Comparison of ENCODE assay signal across 19 cellular contexts in the genomic region with DNA sequence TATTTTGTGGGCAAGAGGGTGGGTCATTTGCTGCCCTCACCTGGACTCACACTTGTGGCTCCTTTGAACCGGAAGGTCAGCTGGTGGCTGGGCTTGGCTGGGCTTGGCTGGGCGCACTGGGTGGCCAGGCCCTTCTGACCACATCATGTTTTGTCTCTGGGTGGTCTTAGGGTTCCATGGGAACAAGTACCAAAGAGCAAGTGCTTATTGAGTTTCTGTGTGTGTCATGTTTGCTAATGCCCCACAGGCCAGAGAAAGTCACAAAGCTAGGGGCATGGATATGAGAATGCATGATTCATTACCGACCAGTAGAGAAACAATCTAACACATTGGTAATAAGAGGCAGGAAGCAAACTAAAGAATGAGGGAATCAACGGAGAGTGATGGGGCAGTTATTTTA. TPM values are rescaled to one million over a fixed set of nuclear protein-coding genes. Genes with fewer than 3 reads are reported as not detected.
DNase-seq lines count a peak whose midpoint lies in the region; ATAC-seq, FAIRE-seq and TF ChIP-seq lines count a peak whose summit lies in the region.
"Had no signal": no experiment of that assay in that cellular context is flagged by ENCODE, and none has a peak within 500 bp of the region (broad histone marks: within the 10 kb centered on the region; RNA-seq: fewer than 3 reads in every experiment).

No MANE protein-coding gene starts in this region.

- TF ChIP-seq POLR2A in IMR-90 (IDR thresholded peaks at IDR 0.05; ENCODE audit: low read depth, low read length) = no peak

- H3K9me3 ChIP-seq in IMR-90 (ENCODE audit: control insufficient read depth, insufficient read depth, low read length) = peaks cover 10% of the 10 kb centered on the region

- H3K4me1 ChIP-seq in IMR-90 (ENCODE audit: control insufficient read depth, insufficient read depth, low read length) = peaks cover 10% of the 10 kb centered on the region
- H3K4me1 ChIP-seq: BLaER1, HAP-1 had no signal

- in situ Hi-C loops in IMR-90 (cut with MboI; ENCODE audit: low sequenced_read_pairs) = no loop called here

- H2BK5ac ChIP-seq in IMR-90 (ENCODE audit: low read depth, low read length, poor library complexity, severe bottlenecking) = peak overlapping the region; percentile 64

- no peak for FAIRE-seq in RCC 7860 (lab: Jason Lieb, UNC)
- FAIRE-seq: GM12878, GM19239, HepG2 had no signal

- peaks cover 0 to 8% of the 10 kb centered on the region in 2 experiments; a peak in 2 of 4 replicates for H3K79me1 ChIP-seq in IMR-90 (ENCODE audit: low read depth in 1 of 2, low read length in 2 of 2)

- H4K5ac ChIP-seq in IMR-90 (ENCODE audit: low read depth, low read length) = peak overlapping the region; percentile 26; the same call in 1 of the 2 replicates

- DNase-seq in Calu3 (no peak), IMR-90 (no peak), RCC 7860 (ENCODE audit: low spot score) (peak; percentile 14), T-cell (no peak), cerebellar cortex (ENCODE audit: low spot score) (no peak), WTC11 (ENCODE audit: low spot score) (no peak)
- DNase-seq: 8988T; CD4-positive, alpha-beta memory T cell; DMS79 treated with DMSO at 0.1 percent for 48 hours; GF-D8; GM23248 had no signal

- no TSS peak for BruUV-seq in Calu3 (replicated peaks; lab: Mats Ljungman, UMichigan)
- no TSS peak for BruUV-seq in IMR-90 (replicated peaks; lab: Mats Ljungman, UMichigan)

- no peak overlapping the region for H3K4me3 ChIP-seq in IMR-90 (ENCODE audit: insufficient read depth, low read depth, low read length)
- H3K4me3 ChIP-seq: BLaER1, GM12878, GM23248, HAP-1 had no signal

- no peaks in the 10 kb centered on the region for H3K27me3 ChIP-seq in IMR-90 (ENCODE audit: control insufficient read depth, insufficient read depth, low read length)
- H3K27me3 ChIP-seq: BLaER1 had no signal

- no peaks in the 10 kb centered on the region for H3K36me3 ChIP-seq in IMR-90 (ENCODE audit: control insufficient read depth, insufficient read depth, low read length)
- H3K36me3 ChIP-seq: BLaER1, HAP-1 had no signal

- no peak overlapping the region for H2AK9ac ChIP-seq in IMR-90 (replicated peaks; ENCODE audit: low read depth, low read length, poor library complexity)

- H3K27ac ChIP-seq in IMR-90 (ENCODE audit: insufficient read depth, low read length) (no peak overlapping the region; the same call in 1 of the 2 replicates), cingulate gyrus (ENCODE audit: low read depth, low read length) (peak overlapping the region; percentile 44)
- H3K27ac ChIP-seq: BLaER1, GM23248 had no signal

- H2BK20ac ChIP-seq in IMR-90 (ENCODE audit: low read depth, low read length) = 0 out of 2 replicates have a peak overlapping the region, but pooled peaks have one; percentile 21

- H2BK120ac ChIP-seq in IMR-90 (ENCODE audit: low read depth, low read length) = peak overlapping the region; percentile 47; the same call in 1 of the 2 replicates

- H3K27ac Mint-ChIP-seq in Calu3 (ENCODE audit: unreplicated experiment) (peak overlapping the region; percentile 6), T-cell (no peak overlapping the region), WTC11 (no peak overlapping the region)
- H3K27ac Mint-ChIP-seq: CD4-positive, alpha-beta memory T cell had no signal

- H3K14ac ChIP-seq in IMR-90 (replicated peaks; ENCODE audit: low read depth, low read length) = no peak overlapping the region

- H2AK5ac ChIP-seq in IMR-90 (ENCODE audit: low read depth, low read length) = peak overlapping the region; percentile 69; the same call in 1 of the 2 replicates

- H3K4me2 ChIP-seq in IMR-90 (ENCODE audit: low read depth, low read length) = no peak overlapping the region
- H3K4me2 ChIP-seq: BLaER1 had no signal

- 0 out of 2 replicates have a peak overlapping the region, but pooled peaks have one; percentile 11 for H4K91ac ChIP-seq in IMR-90 (ENCODE audit: insufficient read depth, low read depth, low read length)

- H3K4me1 Mint-ChIP-seq in Calu3 (ENCODE audit: low read depth, unreplicated experiment) = peaks cover 30% of the 10 kb centered on the region
- no peaks in the 10 kb centered on the region for H3K4me1 Mint-ChIP-seq in T-cell
- peaks cover 6% of the 10 kb centered on the region; the same call in 1 of the 2 replicates for H3K4me1 Mint-ChIP-seq in WTC11

- ATAC-seq in IMR-90 (ENCODE audit: low read depth) (no peak), T-cell (replicated peaks in 1 of 4) (no peak), GM19023 (IDR thresholded peaks at IDR 0.05; ENCODE audit: unreplicated experiment) (no peak), WTC11 (no peak)
- ATAC-seq: GM12878, HepG2 had no signal

- no peak overlapping the region for H3K4me3 Mint-ChIP-seq in Calu3 (ENCODE audit: low read depth, unreplicated experiment)
- H3K4me3 Mint-ChIP-seq in T-cell = no peak overlapping the region
- no peak overlapping the region for H3K4me3 Mint-ChIP-seq in WTC11
- H3K4me3 Mint-ChIP-seq: CD14-positive monocyte; CD4-positive, alpha-beta memory T cell had no signal

- TF ChIP-seq CTCF in Calu3 (IDR thresholded peaks at IDR 0.05; ENCODE audit: unreplicated experiment) (no peak), IMR-90 (conservative IDR thresholded peaks at IDR 0.05; ENCODE audit: low read depth, low read length) (no peak), WTC11 (IDR thresholded peaks at IDR 0.05) (no peak)

- H3K56ac ChIP-seq in IMR-90 (ENCODE audit: extremely low read depth, insufficient read depth, low read length) = no peak overlapping the region

- no peaks in the 10 kb centered on the region for H3K27me3 Mint-ChIP-seq in Calu3 (ENCODE audit: unreplicated experiment)
- H3K27me3 Mint-ChIP-seq in T-cell = peaks cover 3 to 27% of the 10 kb centered on the region in 2 donors
- no peaks in the 10 kb centered on the region; the same call in 1 of the 2 replicates for H3K27me3 Mint-ChIP-seq in WTC11 (ENCODE audit: low read depth)

- POLR2A ChIA-PET in IMR-90 (lab: Charles Lee; ENCODE audit: unreplicated experiment) = no interaction called here
- POLR2A ChIA-PET in T-cell (lab: Charles Lee) = no interaction called here
- POLR2A ChIA-PET in WTC11 (lab: Charles Lee) = no interaction called here

- H3K18ac ChIP-seq in IMR-90 (ENCODE audit: low read depth, low read length) = peak overlapping the region; percentile 16; the same call in 1 of the 2 replicates

- H2BK15ac ChIP-seq in IMR-90 (ENCODE audit: low read depth, low read length) = peak overlapping the region; percentile 11; the same call in 1 of the 3 replicates

- H3K4ac ChIP-seq in IMR-90 (ENCODE audit: low read depth, low read length) = no peak overlapping the region

- intact Hi-C loops in Calu3 (cut with micrococcal nuclease; ENCODE audit: unreplicated experiment) = no loop called here
- intact Hi-C loops in IMR-90 (cut with micrococcal nuclease) = no loop called here

- no peak overlapping the region for H2AFZ ChIP-seq in IMR-90 (replicated peaks; ENCODE audit: low read length, poor library complexity)
- H2AFZ ChIP-seq: GM23248 had no signal

- no CpG with 5 or more reads among the region's 4 CpGs for WGBS in IMR-90 (ENCODE audit: extremely low coverage in 2 of 2, insufficient read length in 1 of 2), 2 experiments

- CTCF ChIA-PET in Calu3 (lab: Charles Lee) = no interaction called here
- CTCF ChIA-PET in IMR-90 (lab: Yijun Ruan, JAX) = no interaction called here
- CTCF ChIA-PET in T-cell (lab: Charles Lee) = no interaction called here
- CTCF ChIA-PET in WTC11 (lab: Charles Lee) = no interaction called here

- H3K23ac ChIP-seq in IMR-90 (ENCODE audit: low read depth, low read length) = no peak overlapping the region

- H3K36me3 Mint-ChIP-seq in Calu3 (ENCODE audit: insufficient read depth, unreplicated experiment) = peaks cover 7% of the 10 kb centered on the region
- no peaks in the 10 kb centered on the region for H3K36me3 Mint-ChIP-seq in T-cell
- peaks cover 9% of the 10 kb centered on the region for H3K36me3 Mint-ChIP-seq in WTC11
- H3K36me3 Mint-ChIP-seq: CD14-positive monocyte had no signal

- H3K9ac ChIP-seq in IMR-90 (ENCODE audit: low read depth, low read length) = no peak overlapping the region
- H3K9ac ChIP-seq: BLaER1, GM23248 had no signal

- H4K20me1 ChIP-seq in IMR-90 (ENCODE audit: insufficient read depth, low read length) = no peaks in the 10 kb centered on the region
- H4K20me1 ChIP-seq: BLaER1 had no signal

- peaks cover 7% of the 10 kb centered on the region; the same call in 1 of the 2 replicates for H3K9me1 ChIP-seq in IMR-90 (ENCODE audit: insufficient read depth, low read length)

- dilution Hi-C loops in IMR-90 (cut with HindIII; ENCODE audit: low sequenced_read_pairs, unreplicated experiment) = no loop called here

- H3K9me3 Mint-ChIP-seq in Calu3 (ENCODE audit: low read depth, unreplicated experiment) (peaks cover 21% of the 10 kb centered on the region), T-cell (peaks cover 6 to 14% (median 6%) of the 10 kb centered on the region in 3 donors), WTC11 (peaks cover 37% of the 10 kb centered on the region)

- H4K8ac ChIP-seq in IMR-90 (ENCODE audit: low read depth in 2 of 2, low read length in 2 of 2) = 0 out of 4 replicates have a peak overlapping the region, but pooled peaks of 1 of the 2 experiments have one; percentile 27

- TF ChIP-seq RAD21 in IMR-90 (IDR thresholded peaks at IDR 0.05; ENCODE audit: low read length) = no peak

TF ChIP-seq in IMR-90, 13 proteins besides CTCF, POLR2A, EP300 and RAD21:
- TF ChIP-seq RFX5 (IDR thresholded peaks at IDR 0.05; ENCODE audit: low read depth, low read length) = no peak
- TF ChIP-seq, protein P1, sequence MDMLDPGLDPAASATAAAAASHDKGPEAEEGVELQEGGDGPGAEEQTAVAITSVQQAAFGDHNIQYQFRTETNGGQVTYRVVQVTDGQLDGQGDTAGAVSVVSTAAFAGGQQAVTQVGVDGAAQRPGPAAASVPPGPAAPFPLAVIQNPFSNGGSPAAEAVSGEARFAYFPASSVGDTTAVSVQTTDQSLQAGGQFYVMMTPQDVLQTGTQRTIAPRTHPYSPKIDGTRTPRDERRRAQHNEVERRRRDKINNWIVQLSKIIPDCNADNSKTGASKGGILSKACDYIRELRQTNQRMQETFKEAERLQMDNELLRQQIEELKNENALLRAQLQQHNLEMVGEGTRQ (IDR thresholded peaks at IDR 0.05; ENCODE audit: low read depth, low read length) = no peak

TF ChIP-seq in WTC11, 78 proteins besides CTCF, POLR2A, EP300 and RAD21 (continues in another document):
- TF ChIP-seq KAT7 (CRISPR knock-in tag; IDR thresholded peaks at IDR 0.05; ENCODE audit: borderline replicate concordance) = no peak
- TF ChIP-seq FOXJ3 (CRISPR knock-in tag; IDR thresholded peaks at IDR 0.05; ENCODE audit: borderline replicate concordance) = no peak
- TF ChIP-seq FOXK1 (CRISPR knock-in tag; IDR thresholded peaks at IDR 0.05) = no peak

RNA-seq across cellular contexts. Expression of a gene that starts 33.6 kb away (rescaled TPM):
- total RNA-seq in Calu3 (2022) (96.3 and 99.1 TPM in 2 replicates), IMR-90 (2012; rRNA removed) (191 and 227 TPM in 2 replicates), T-cell (1 to 10 TPM in 2 of 5 donors, under 1 TPM in 1, not detected in 2; 0.62 to 1.9 (median 1.1) TPM), WTC11 (2021) (1.1 to 3.0 TPM (median 1.2 TPM) in 3 replicates)
- 87.5 and 108 TPM in 2 replicates for polyA plus RNA-seq in IMR-90 (2012; rRNA removed)
- 35.8 and 44.6 TPM in 2 replicates for polyA plus RNA-seq in IMR-90 (2012; cell fraction: cytosol; rRNA removed)
- polyA plus RNA-seq in IMR-90 (2012; cell fraction: nucleus; rRNA removed; ENCODE audit: low replicate concordance) = 31.3 and 126 TPM in 2 replicates
- polyA plus RNA-seq: CD4-positive, alpha-beta memory T cell had no signal

Comparison
In these comparisons a context has a peak if more than half of its experiments do, and no peak if none do; other contexts are left out.
1. RNA of a gene that starts 33.6 kb away (total RNA-seq): 191 to 227 TPM in IMR-90 and 96.3 to 99.1 TPM in Calu3; 1.1 to 3.0 TPM in WTC11 and 0.62 to 1.9 TPM in T-cell; every median in the first group is over 10 times any median in the second.